ENCODE assay signal across 9 cellular contexts in genomic region chr11:58562375-58562800, GRCh38. TPM values are rescaled to one million over a fixed set of nuclear protein-coding genes. Genes with fewer than 3 reads are reported as not detected.
DNase-seq lines count a peak whose midpoint lies in the region; ATAC-seq, FAIRE-seq and TF ChIP-seq lines count a peak whose summit lies in the region.
"Had no signal": no experiment of that assay in that cellular context is flagged by ENCODE, and none has a peak within 500 bp of the region (broad histone marks: within the 10 kb centered on the region; RNA-seq: fewer than 3 reads in every experiment).

No MANE protein-coding gene starts in this region.

- no peak overlapping the region; a peak in 1 of 6 replicates for H3K4me3 ChIP-seq in HepG2 (replicated peaks in 1 of 3; ENCODE audit: insufficient read depth in 1 of 3, low read depth in 2 of 3, low read length in 3 of 3)

- TF ChIP-seq POLR2A in HepG2 (IDR thresholded peaks at IDR 0.05; ENCODE audit: insufficient read depth in 1 of 2, low read depth in 2 of 2, low read length in 2 of 2): no peak

- POLR2A ChIA-PET in HepG2 (lab: Yijun Ruan, JAX): interaction anchor here (3.2 kb wide), 1 partner anchor 15 kb away, joined by 18 read pairs; the partner anchor contains the start of gene LPXN

- H3K9me3 ChIP-seq in HepG2 (ENCODE audit: low read length): no peaks in the 10 kb centered on the region

- no peak for TF ChIP-seq CTCF in HepG2 (CRISPR knock-in tag; IDR thresholded peaks at IDR 0.05)

- H3K79me2 ChIP-seq in HepG2 (ENCODE audit: insufficient read depth, low read length): no peaks in the 10 kb centered on the region

- TF ChIP-seq RAD21 in HepG2 (CRISPR knock-in tag; IDR thresholded peaks at IDR 0.05): no peak

- FAIRE-seq in GM18507 (lab: Jason Lieb, UNC) (peak; percentile 82), HepG2 (lab: Jason Lieb, UNC) (no peak)

- peak overlapping the region; percentile 23; the same call in 1 of the 2 replicates for H3K9ac ChIP-seq in HepG2 (ENCODE audit: insufficient read depth, low read depth, low read length)

- BruUV-seq in HepG2 (replicated peaks; lab: Mats Ljungman, UMichigan): no TSS peak

- H4K20me1 ChIP-seq in HepG2 (ENCODE audit: insufficient read depth, low read length): no peaks in the 10 kb centered on the region

- DNase-seq in GM18507 (ENCODE audit: extremely low spot score, insufficient read length, low read depth) (no peak), HepG2 (ENCODE audit: low spot score) (peak; percentile 47), iPS-NIHi7 (ENCODE audit: extremely low spot score) (no peak), iPS-NIHi11 (ENCODE audit: low spot score) (no peak), medulla oblongata (ENCODE audit: extremely low spot score) (no peak)
- DNase-seq in NK-92 treated with Interleukin-12 subunit alpha and Interleukin-12 subunit beta, amount 100 ng/mL, for 24 hours (lab: John Stamatoyannopoulos, UW): no peak

- H3K27ac ChIP-seq in HepG2 (ENCODE audit: extremely low read length, insufficient read depth, low read length): peak overlapping the region; percentile 66

- H3K27me3 ChIP-seq in HepG2 (ENCODE audit: control insufficient read depth in 1 of 2, insufficient read depth in 2 of 2, low read length in 2 of 2): no peaks in the 10 kb centered on the region

- TF ChIP-seq EP300 in HepG2 (IDR thresholded peaks at IDR 0.05; ENCODE audit: low read depth in 2 of 2, low read length in 2 of 2): peak in 1 of 2 experiments; percentile 23; a peak in 1 of 4 replicates
- no peak for TF ChIP-seq EP300 in HepG2 (CRISPR knock-in tag; IDR thresholded peaks at IDR 0.05; ENCODE audit: borderline replicate concordance)

- peaks cover 32% of the 10 kb centered on the region for H3K4me1 ChIP-seq in HepG2 (ENCODE audit: insufficient read depth, low read length)

- peak; percentile 76 for ATAC-seq in GM21723 (IDR thresholded peaks at IDR 0.05; ENCODE audit: unreplicated experiment)
- peak; percentile 70 for ATAC-seq in HG03521 (IDR thresholded peaks at IDR 0.05; ENCODE audit: unreplicated experiment)
- peak; percentile 78 for ATAC-seq in HepG2

- intact Hi-C loops in HepG2 (cut with micrococcal nuclease; ENCODE audit: unreplicated experiment): no loop called here

- CTCF ChIA-PET in HepG2 (lab: Yijun Ruan, JAX; ENCODE audit: low intra/inter-chr PET ratio, low total read pairs): no interaction called here

- peak overlapping the region; percentile 56 for H3K4me2 ChIP-seq in HepG2 (ENCODE audit: low read depth, low read length)

- no peaks in the 10 kb centered on the region for H3K36me3 ChIP-seq in HepG2 (replicated peaks in 1 of 2; ENCODE audit: control insufficient read depth in 1 of 2, insufficient read depth in 2 of 2, low read length in 2 of 2)

- H2AFZ ChIP-seq in HepG2 (ENCODE audit: low read length): no peak overlapping the region

- in situ Hi-C loops in HepG2 (cut with HindIII; ENCODE audit: extremely low pct_ligation_motif_present, low pct_unique_long_range_greater_than_20kb): loop anchor here (10.0 kb wide), 1 partner anchor 62 kb away; the partner anchor contains the start of gene CNTF

TF ChIP-seq in HepG2, 621 proteins besides CTCF, POLR2A, EP300 and RAD21 (continues in another document):
- peak; percentile 25; the same call in 1 of the 2 replicates for TF ChIP-seq NCOA2 (CRISPR knock-in tag; IDR thresholded peaks at IDR 0.05)
- TF ChIP-seq FOXP4 (CRISPR knock-in tag; IDR thresholded peaks at IDR 0.05): peak; percentile 72

RNA-seq across cellular contexts. Expression of gene LPXN, which starts 13.3 kb away (rescaled TPM):
- 0.90 and 1.7 TPM in 2 replicates for total RNA-seq in HepG2 (2016; rRNA removed; fragmentation: Illumina TruSeq; extraction: Trizol)
- total RNA-seq in HepG2 (2016; cell fraction: cytosol; rRNA removed; fragmentation: Illumina TruSeq; extraction: Trizol; ENCODE audit: low read depth): 0.81 and 0.88 TPM in 2 replicates
- total RNA-seq in HepG2 (2016; cell fraction: insoluble cytoplasmic fraction; rRNA removed; fragmentation: Illumina TruSeq; extraction: Trizol): 1.2 and 1.6 TPM in 2 replicates
- 1.00 and 1.0 TPM in 2 replicates for total RNA-seq in HepG2 (2016; cell fraction: membrane; rRNA removed; fragmentation: Illumina TruSeq; extraction: Trizol)
- total RNA-seq in HepG2 (2016; cell fraction: nucleus; rRNA removed; fragmentation: Illumina TruSeq; extraction: Trizol): 2.7 and 3.1 TPM in 2 replicates
- polyA plus RNA-seq in HepG2 (2011; rRNA removed): 3.5 and 4.5 TPM in 2 replicates
- 2.2 and 2.3 TPM in 2 replicates for polyA plus RNA-seq in HepG2 (2011; cell fraction: cytosol; rRNA removed)
- 8.0 and 10.5 TPM in 2 replicates for polyA plus RNA-seq in HepG2 (2011; cell fraction: nucleus; rRNA removed)
- 1.6 and 2.2 TPM in 2 replicates for polyA plus RNA-seq in HepG2 (2012)
- polyA plus RNA-seq in HepG2 (2016; cell fraction: cytosol; fragmentation: Illumina TruSeq; extraction: Trizol; ENCODE audit: low read depth): 0.48 and 0.66 TPM in 2 replicates
- polyA plus RNA-seq in HepG2 (2016; cell fraction: insoluble cytoplasmic fraction; fragmentation: Illumina TruSeq; extraction: Trizol; ENCODE audit: low read depth): 1.7 TPM in 2 replicates
- 1.1 and 1.2 TPM in 2 replicates for polyA plus RNA-seq in HepG2 (2016; cell fraction: membrane; fragmentation: Illumina TruSeq; extraction: Trizol; ENCODE audit: low read depth)
- polyA plus RNA-seq in HepG2 (2016; cell fraction: nucleus; fragmentation: Illumina TruSeq; extraction: Trizol; ENCODE audit: insufficient read depth, low read depth): 5.5 and 6.2 TPM in 2 replicates
- polyA minus RNA-seq in HepG2 (2011; rRNA and poly(A)+ RNA removed; ENCODE audit: low replicate concordance): 3.6 and 4.9 TPM in 2 replicates
- polyA minus RNA-seq in HepG2 (2011; cell fraction: cytosol; rRNA and poly(A)+ RNA removed): 0.79 and 1.2 TPM in 2 replicates
- 5.9 and 9.4 TPM in 2 replicates for polyA minus RNA-seq in HepG2 (2011; cell fraction: nucleus; rRNA and poly(A)+ RNA removed)

RNA-seq across cellular contexts. Expression of gene ZFP91, which starts 16.5 kb away (rescaled TPM):
- total RNA-seq in HepG2 (2016; rRNA removed; fragmentation: Illumina TruSeq; extraction: Trizol): 38.6 and 48.5 TPM in 2 replicates
- 4.6 and 4.8 TPM in 2 replicates for total RNA-seq in HepG2 (2016; cell fraction: cytosol; rRNA removed; fragmentation: Illumina TruSeq; extraction: Trizol; ENCODE audit: low read depth)
- 38.4 and 45.8 TPM in 2 replicates for total RNA-seq in HepG2 (2016; cell fraction: insoluble cytoplasmic fraction; rRNA removed; fragmentation: Illumina TruSeq; extraction: Trizol)
- 26.4 and 28.6 TPM in 2 replicates for total RNA-seq in HepG2 (2016; cell fraction: membrane; rRNA removed; fragmentation: Illumina TruSeq; extraction: Trizol)
- total RNA-seq in HepG2 (2016; cell fraction: nucleus; rRNA removed; fragmentation: Illumina TruSeq; extraction: Trizol): 39.6 and 42.4 TPM in 2 replicates
- polyA plus RNA-seq in HepG2 (2011; rRNA removed): 10.9 and 13.5 TPM in 2 replicates
- polyA plus RNA-seq in HepG2 (2011; cell fraction: cytosol; rRNA removed): 6.3 and 10.1 TPM in 2 replicates
- polyA plus RNA-seq in HepG2 (2011; cell fraction: nucleus; rRNA removed): 9.4 and 11.5 TPM in 2 replicates
- polyA plus RNA-seq in HepG2 (2012): 14.2 and 16.4 TPM in 2 replicates
- polyA plus RNA-seq in HepG2 (2016; cell fraction: cytosol; fragmentation: Illumina TruSeq; extraction: Trizol; ENCODE audit: low read depth): 2.6 and 2.8 TPM in 2 replicates
- polyA plus RNA-seq in HepG2 (2016; cell fraction: insoluble cytoplasmic fraction; fragmentation: Illumina TruSeq; extraction: Trizol; ENCODE audit: low read depth): 39.1 and 39.4 TPM in 2 replicates
- 12.9 and 14.8 TPM in 2 replicates for polyA plus RNA-seq in HepG2 (2016; cell fraction: membrane; fragmentation: Illumina TruSeq; extraction: Trizol; ENCODE audit: low read depth)
- polyA plus RNA-seq in HepG2 (2016; cell fraction: nucleus; fragmentation: Illumina TruSeq; extraction: Trizol; ENCODE audit: insufficient read depth, low read depth): 42.3 and 45.0 TPM in 2 replicates
- polyA minus RNA-seq in HepG2 (2011; rRNA and poly(A)+ RNA removed; ENCODE audit: low replicate concordance): 11.3 and 31.2 TPM in 2 replicates
- 12.8 and 13.7 TPM in 2 replicates for polyA minus RNA-seq in HepG2 (2011; cell fraction: cytosol; rRNA and poly(A)+ RNA removed)
- polyA minus RNA-seq in HepG2 (2011; cell fraction: nucleus; rRNA and poly(A)+ RNA removed): 38.5 and 43.5 TPM in 2 replicates

RNA-seq across cellular contexts. Expression of gene OR5B21, which starts 54.5 kb away (rescaled TPM):
- not detected in 2 replicates for total RNA-seq in HepG2 (2016; rRNA removed; fragmentation: Illumina TruSeq; extraction: Trizol)
- not detected in 2 replicates for total RNA-seq in HepG2 (2016; cell fraction: cytosol; rRNA removed; fragmentation: Illumina TruSeq; extraction: Trizol; ENCODE audit: low read depth)
- not detected in 2 replicates for total RNA-seq in HepG2 (2016; cell fraction: insoluble cytoplasmic fraction; rRNA removed; fragmentation: Illumina TruSeq; extraction: Trizol)
- not detected in 2 replicates for total RNA-seq in HepG2 (2016; cell fraction: membrane; rRNA removed; fragmentation: Illumina TruSeq; extraction: Trizol)
- not detected in 2 replicates for total RNA-seq in HepG2 (2016; cell fraction: nucleus; rRNA removed; fragmentation: Illumina TruSeq; extraction: Trizol)
- polyA plus RNA-seq in HepG2 (2011; rRNA removed): 0.08 TPM in 1 of 2 replicates, not detected in the other
- not detected in 2 replicates for polyA plus RNA-seq in HepG2 (2011; cell fraction: cytosol; rRNA removed)
- polyA plus RNA-seq in HepG2 (2011; cell fraction: nucleus; rRNA removed): not detected in 2 replicates
- polyA plus RNA-seq in HepG2 (2012): not detected in 2 replicates
- polyA plus RNA-seq in HepG2 (2016; cell fraction: cytosol; fragmentation: Illumina TruSeq; extraction: Trizol; ENCODE audit: low read depth): not detected in 2 replicates
- not detected in 2 replicates for polyA plus RNA-seq in HepG2 (2016; cell fraction: insoluble cytoplasmic fraction; fragmentation: Illumina TruSeq; extraction: Trizol; ENCODE audit: low read depth)
- not detected in 2 replicates for polyA plus RNA-seq in HepG2 (2016; cell fraction: membrane; fragmentation: Illumina TruSeq; extraction: Trizol; ENCODE audit: low read depth)
- not detected in 2 replicates for polyA plus RNA-seq in HepG2 (2016; cell fraction: nucleus; fragmentation: Illumina TruSeq; extraction: Trizol; ENCODE audit: insufficient read depth, low read depth)
- polyA minus RNA-seq in HepG2 (2011; rRNA and poly(A)+ RNA removed; ENCODE audit: low replicate concordance): not detected in 2 replicates
- polyA minus RNA-seq in HepG2 (2011; cell fraction: cytosol; rRNA and poly(A)+ RNA removed): not detected in 2 replicates
- not detected in 2 replicates for polyA minus RNA-seq in HepG2 (2011; cell fraction: nucleus; rRNA and poly(A)+ RNA removed)
- total RNA-seq: lower leg skin had no signal
